Comparison of ENCODE assay signal across 1 cellular context in the genomic region with DNA sequence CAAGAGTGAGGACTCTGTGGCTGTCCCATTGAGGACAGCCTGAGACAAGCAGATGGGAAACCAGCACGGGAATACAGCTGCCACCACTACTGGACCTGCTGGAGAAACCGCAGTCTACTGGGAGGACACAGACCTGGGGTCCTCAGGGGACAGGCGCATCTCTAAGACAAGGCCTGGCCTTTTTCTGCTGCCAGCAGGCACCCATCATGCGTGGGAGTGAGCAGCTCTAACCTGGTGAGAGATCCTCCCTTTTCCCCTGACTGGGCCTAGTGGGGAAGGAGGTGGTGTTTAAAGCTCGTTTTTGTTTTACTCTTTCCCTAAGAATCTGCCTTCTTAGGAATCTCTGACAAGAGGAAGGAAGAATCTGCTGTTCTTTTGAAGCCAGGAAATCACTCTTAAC.
A peak's percentile ranks its signal among the peaks of the same experiment; 100 is the strongest.
TF ChIP-seq lines count a peak whose summit lies in the region.

No MANE protein-coding gene starts in this region.

TF ChIP-seq in K562, 482 proteins besides CTCF, POLR2A, EP300 and RAD21:
- 0 out of 4 replicates have a peak, but pooled peaks of 1 of the 2 experiments have one; percentile 18 for TF ChIP-seq RCOR1 (IDR thresholded peaks at IDR 0.05; ENCODE audit: borderline replicate concordance in 1 of 2, low read depth in 2 of 2, low read length in 2 of 2)
- no peak for TF ChIP-seq KDM4B (IDR thresholded peaks at IDR 0.05; ENCODE audit: borderline replicate concordance in 2 of 2, low read depth in 1 of 2)
- TF ChIP-seq CREM (IDR thresholded peaks at IDR 0.05; ENCODE audit: low read depth), result no peak
- TF ChIP-seq CTBP1 (IDR thresholded peaks at IDR 0.05; ENCODE audit: borderline replicate concordance), result peak; percentile 37; the same call in 1 of the 2 replicates
